8 cellular contexts compared by ENCODE assay signal in genomic region chr7:76356823-76357222, GRCh38. TPM values are rescaled to one million over a fixed set of nuclear protein-coding genes. Genes with fewer than 3 reads are reported as not detected.
DNase-seq lines count a peak whose midpoint lies in the region; ATAC-seq, FAIRE-seq and TF ChIP-seq lines count a peak whose summit lies in the region.

No MANE protein-coding gene starts in this region.

- H2AFZ ChIP-seq in keratinocyte (ENCODE audit: control insufficient read depth, low read length) = no peak overlapping the region

- H3K9me3 ChIP-seq in keratinocyte (ENCODE audit: control insufficient read depth, low read depth, low read length) (no peaks in the 10 kb centered on the region), suprapubic skin (no peaks in the 10 kb centered on the region)

- H3K4me1 ChIP-seq in keratinocyte (ENCODE audit: control insufficient read depth, extremely low read depth, insufficient read depth, low read length) = peaks cover 37% of the 10 kb centered on the region
- H3K4me1 ChIP-seq in suprapubic skin = peaks cover 48% of the 10 kb centered on the region

- DNase-seq in D341Med (ENCODE audit: low spot score) (peak; percentile 52), LNCaP clone FGC (ENCODE audit: low read depth) (peak; percentile 37), keratinocyte (ENCODE audit: low read depth, low spot score) (no peak), suprapubic skin (ENCODE audit: low spot score in 2 of 2) (no peak), HEK293T (ENCODE audit: extremely low spot score) (no peak), GM13976 (ENCODE audit: low spot score) (no peak)
- DNase-seq in activated T-helper 2 cell treated with anti-CD3 and anti-CD28 coated beads, Interferon-gamma antibody, Interleukin-2, Interleukin-4, amounts not matched to agents 10 μg/mL and 5 μg/mL and 100 μg/mL, durations not matched to agents 14 hours and 24 hours and 36 hours (ENCODE audit: low spot score) = no peak

- peak overlapping the region; percentile 85 for H3K4me2 ChIP-seq in keratinocyte (ENCODE audit: control insufficient read depth, extremely low read depth, insufficient read depth, low read depth, low read length)

- intact Hi-C loops in activated T-helper 2 cell treated with anti-CD3 and anti-CD28 coated beads, Interferon-gamma antibody, Interleukin-2, Interleukin-4, amounts not matched to agents 10 μg/mL and 5 μg/mL and 100 μg/mL, durations not matched to agents 14 hours and 24 hours and 36 hours (cut with micrococcal nuclease) = no loop called here

- FAIRE-seq in keratinocyte (lab: Jason Lieb, UNC) = no peak

- no peaks in the 10 kb centered on the region for H3K27me3 Mint-ChIP-seq in activated T-helper 2 cell treated with anti-CD3 and anti-CD28 coated beads, Interferon-gamma antibody, Interleukin-2, Interleukin-4, amounts not matched to agents 10 μg/mL and 5 μg/mL and 100 μg/mL, durations not matched to agents 14 hours and 24 hours and 36 hours (ENCODE audit: low read depth)

- peaks cover 48% of the 10 kb centered on the region for H3K36me3 Mint-ChIP-seq in activated T-helper 2 cell treated with anti-CD3 and anti-CD28 coated beads, Interferon-gamma antibody, Interleukin-2, Interleukin-4, amounts not matched to agents 10 μg/mL and 5 μg/mL and 100 μg/mL, durations not matched to agents 14 hours and 24 hours and 36 hours (ENCODE audit: low read depth)

- H3K27ac ChIP-seq in keratinocyte (ENCODE audit: control insufficient read depth, insufficient read depth, low read length) (peak overlapping the region; percentile 87), suprapubic skin (peak overlapping the region; percentile 98)

- H3K9ac ChIP-seq in keratinocyte (ENCODE audit: control insufficient read depth, extremely low read depth, insufficient read depth, low read length) = peak overlapping the region; percentile 99

- WGBS in suprapubic skin = 37% methylated on average over 6 of the region's 6 CpGs

- ATAC-seq in HG02981 (IDR thresholded peaks at IDR 0.05; ENCODE audit: unreplicated experiment) = no peak

- in situ Hi-C loops in GM13976 (cut with MboI; ENCODE audit: low sequenced_read_pairs, unreplicated experiment) = no loop called here

- H3K4me3 ChIP-seq in LNCaP clone FGC (ENCODE audit: low read depth, low read length) (peak overlapping the region; percentile 84), keratinocyte (ENCODE audit: control insufficient read depth in 2 of 3, extremely low read depth in 1 of 3, insufficient read depth in 2 of 3, low read depth in 1 of 3, low read length in 3 of 3) (peak overlapping the region; percentile 96 to 100 (median 99)), suprapubic skin (peak overlapping the region; percentile 94)

- H3K4me1 Mint-ChIP-seq in activated T-helper 2 cell treated with anti-CD3 and anti-CD28 coated beads, Interferon-gamma antibody, Interleukin-2, Interleukin-4, amounts not matched to agents 10 μg/mL and 5 μg/mL and 100 μg/mL, durations not matched to agents 14 hours and 24 hours and 36 hours (ENCODE audit: low read depth) = peaks cover 44% of the 10 kb centered on the region

- peaks cover 7% of the 10 kb centered on the region for H3K9me1 ChIP-seq in keratinocyte (ENCODE audit: control insufficient read depth, extremely low read depth, insufficient read depth, low read length)

- H3K36me3 ChIP-seq in keratinocyte (ENCODE audit: control insufficient read depth in 2 of 2, extremely low read depth in 1 of 2, insufficient read depth in 2 of 2, low read length in 2 of 2) (peaks cover 8 to 36% of the 10 kb centered on the region in 2 experiments), suprapubic skin (no peaks in the 10 kb centered on the region)

- no peak for TF ChIP-seq EP300 in suprapubic skin (IDR thresholded peaks at IDR 0.05)

- TF ChIP-seq CTCF in LNCaP clone FGC (IDR thresholded peaks at IDR 0.05; ENCODE audit: control insufficient read depth, extremely low read depth, insufficient read depth) (0 out of 2 replicates have a peak, but pooled peaks have one; percentile 0), keratinocyte (optimal IDR thresholded peaks at IDR 0.05 in 1 of 3, IDR thresholded peaks at IDR 0.05 in 1 of 3, conservative IDR thresholded peaks at IDR 0.05 in 1 of 3; ENCODE audit: extremely low read depth in 1 of 3, insufficient read depth in 2 of 3, low read length in 3 of 3) (no peak), suprapubic skin (IDR thresholded peaks at IDR 0.05) (no peak), GM13976 (IDR thresholded peaks at IDR 0.05; ENCODE audit: borderline replicate concordance, control extremely low read depth, extremely low read depth, insufficient read depth, missing control alignments) (no peak)

- dilution Hi-C loops in keratinocyte (cut with MboI; ENCODE audit: extremely low pct_ligation_motif_present, low sequenced_read_pairs) = no loop called here

- no peaks in the 10 kb centered on the region for H3K9me3 Mint-ChIP-seq in activated T-helper 2 cell treated with anti-CD3 and anti-CD28 coated beads, Interferon-gamma antibody, Interleukin-2, Interleukin-4, amounts not matched to agents 10 μg/mL and 5 μg/mL and 100 μg/mL, durations not matched to agents 14 hours and 24 hours and 36 hours

- no peak for TF ChIP-seq POLR2A in suprapubic skin (IDR thresholded peaks at IDR 0.05)

- peaks cover 53% of the 10 kb centered on the region for H4K20me1 ChIP-seq in keratinocyte (ENCODE audit: control insufficient read depth, extremely low read depth, insufficient read depth, low read length)

- peak overlapping the region; percentile 55 for H3K27ac Mint-ChIP-seq in activated T-helper 2 cell treated with anti-CD3 and anti-CD28 coated beads, Interferon-gamma antibody, Interleukin-2, Interleukin-4, amounts not matched to agents 10 μg/mL and 5 μg/mL and 100 μg/mL, durations not matched to agents 14 hours and 24 hours and 36 hours

- POLR2A ChIA-PET in HEK293T (lab: Yijun Ruan, JAX) = interaction anchor here (2.0 kb wide), 1 partner anchor 38 kb away, joined by 7 read pairs; no protein-coding TSS in a partner anchor

- H3K27me3 ChIP-seq in keratinocyte (ENCODE audit: control insufficient read depth, extremely low read depth, insufficient read depth, low read length) (no peaks in the 10 kb centered on the region), suprapubic skin (no peaks in the 10 kb centered on the region)

- peak overlapping the region; percentile 98 for H3K4me3 Mint-ChIP-seq in activated T-helper 2 cell treated with anti-CD3 and anti-CD28 coated beads, Interferon-gamma antibody, Interleukin-2, Interleukin-4, amounts not matched to agents 10 μg/mL and 5 μg/mL and 100 μg/mL, durations not matched to agents 14 hours and 24 hours and 36 hours (ENCODE audit: low read depth)

- H3K79me2 ChIP-seq in keratinocyte (ENCODE audit: control insufficient read depth, insufficient read depth, low read length) = peaks cover 70% of the 10 kb centered on the region

- CTCF ChIA-PET in HEK293T (lab: Yijun Ruan, JAX) = no interaction called here

TF ChIP-seq in HEK293T, 16 proteins besides CTCF, POLR2A, EP300 and RAD21 (continues in another document):
- TF ChIP-seq HDGF (IDR thresholded peaks at IDR 0.05; ENCODE audit: borderline replicate concordance) (no peak), FOXK2 (IDR thresholded peaks at IDR 0.05) (no peak), L3MBTL2 (conservative IDR thresholded peaks at IDR 0.05) (no peak), LEF1 (IDR thresholded peaks at IDR 0.05; ENCODE audit: borderline replicate concordance) (no peak), SP1 (IDR thresholded peaks at IDR 0.05) (no peak), SUZ12 (IDR thresholded peaks at IDR 0.05) (no peak), ZNF384 (IDR thresholded peaks at IDR 0.05) (no peak), BHLHE40 (IDR thresholded peaks at IDR 0.05; ENCODE audit: borderline replicate concordance) (no peak), FOXA1 (IDR thresholded peaks at IDR 0.05) (no peak)

RNA-seq across cellular contexts. Expression of gene YWHAG, which starts 2.0 kb away (rescaled TPM):
- 184 and 189 TPM in 2 replicates for total RNA-seq in activated T-helper 2 cell treated with anti-CD3 and anti-CD28 coated beads, Interferon-gamma antibody, Interleukin-2, Interleukin-4, amounts not matched to agents 10 μg/mL and 5 μg/mL and 100 μg/mL, durations not matched to agents 14 hours and 24 hours and 36 hours
- polyA plus RNA-seq in keratinocyte = 88.1 to 130 TPM (median 116 TPM) in 3 replicates
- 55.4 TPM for polyA plus RNA-seq in keratinocyte (2011; ENCODE audit: low read depth)
- polyA plus RNA-seq in keratinocyte (2011; cell fraction: cytosol; rRNA removed) = 122 and 131 TPM in 2 replicates
- polyA plus RNA-seq in keratinocyte (2011; cell fraction: nucleus; rRNA removed) = 139 and 153 TPM in 2 replicates
- 142 and 228 TPM in 2 replicates for polyA plus RNA-seq in keratinocyte (2012; ENCODE audit: low replicate concordance)
- 96.6 to 165 TPM (median 132 TPM) in 3 replicates for polyA minus RNA-seq in keratinocyte
- 173 TPM for polyA minus RNA-seq in keratinocyte (2011; cell fraction: cytosol; rRNA and poly(A)+ RNA removed)
- 96.8 and 151 TPM in 2 replicates for polyA minus RNA-seq in keratinocyte (2011; cell fraction: nucleus; rRNA and poly(A)+ RNA removed)
- total RNA-seq in suprapubic skin = 10 to 100 TPM; 47.4 to 67.6 (median 65.8) TPM

RNA-seq across cellular contexts. Expression of gene SSC4D, which starts 52.7 kb away (rescaled TPM):
- total RNA-seq in activated T-helper 2 cell treated with anti-CD3 and anti-CD28 coated beads, Interferon-gamma antibody, Interleukin-2, Interleukin-4, amounts not matched to agents 10 μg/mL and 5 μg/mL and 100 μg/mL, durations not matched to agents 14 hours and 24 hours and 36 hours = 0.71 and 0.78 TPM in 2 replicates
- polyA plus RNA-seq in keratinocyte = 0.98 to 1.6 TPM (median 1.1 TPM) in 3 replicates
- polyA plus RNA-seq in keratinocyte (2011; ENCODE audit: low read depth) = not detected
- polyA plus RNA-seq in keratinocyte (2011; cell fraction: cytosol; rRNA removed) = 0.83 and 1.2 TPM in 2 replicates
- 1.6 and 2.0 TPM in 2 replicates for polyA plus RNA-seq in keratinocyte (2011; cell fraction: nucleus; rRNA removed)
- 0.76 and 0.88 TPM in 2 replicates for polyA plus RNA-seq in keratinocyte (2012; ENCODE audit: low replicate concordance)
- 0.13 to 0.73 TPM (median 0.48 TPM) in 3 replicates for polyA minus RNA-seq in keratinocyte
- polyA minus RNA-seq in keratinocyte (2011; cell fraction: cytosol; rRNA and poly(A)+ RNA removed) = not detected
- 0.39 and 0.53 TPM in 2 replicates for polyA minus RNA-seq in keratinocyte (2011; cell fraction: nucleus; rRNA and poly(A)+ RNA removed)
- total RNA-seq in suprapubic skin = under 1 TPM in 2 of 4 donors, not detected in 2; 0.42 to 0.95 TPM

RNA-seq across cellular contexts. Expression of gene HSPB1, which starts 54.4 kb away (rescaled TPM):
- 116 and 131 TPM in 2 replicates for total RNA-seq in activated T-helper 2 cell treated with anti-CD3 and anti-CD28 coated beads, Interferon-gamma antibody, Interleukin-2, Interleukin-4, amounts not matched to agents 10 μg/mL and 5 μg/mL and 100 μg/mL, durations not matched to agents 14 hours and 24 hours and 36 hours
- polyA plus RNA-seq in keratinocyte = 460 to 1,644 TPM (median 478 TPM) in 3 replicates
- polyA plus RNA-seq in keratinocyte (2011; ENCODE audit: low read depth) = 1,835 TPM
- 1,014 and 2,934 TPM in 2 replicates for polyA plus RNA-seq in keratinocyte (2011; cell fraction: cytosol; rRNA removed)
- polyA plus RNA-seq in keratinocyte (2011; cell fraction: nucleus; rRNA removed) = 815 and 1,237 TPM in 2 replicates
- 1,130 and 7,717 TPM in 2 replicates for polyA plus RNA-seq in keratinocyte (2012; ENCODE audit: low replicate concordance)
- 147 to 577 TPM (median 569 TPM) in 3 replicates for polyA minus RNA-seq in keratinocyte
- 2,222 TPM for polyA minus RNA-seq in keratinocyte (2011; cell fraction: cytosol; rRNA and poly(A)+ RNA removed)
- polyA minus RNA-seq in keratinocyte (2011; cell fraction: nucleus; rRNA and poly(A)+ RNA removed) = 585 and 748 TPM in 2 replicates
- 1,000 to 10,000 TPM in 3 of 4 donors, 100 to 1,000 TPM in 1; 981 to 2,288 (median 2,045) TPM for total RNA-seq in suprapubic skin

Comparison
In these comparisons a context has a peak if more than half of its experiments do, and no peak if none do; other contexts are left out.
1. DNase-seq: peak in D341Med (single experiment) and LNCaP clone FGC (single experiment); none in activated T-helper 2 cell treated with anti-CD3 and anti-CD28 coated beads, Interferon-gamma antibody, Interleukin-2, Interleukin-4, amounts not matched to agents 10 μg/mL and 5 μg/mL and 100 μg/mL, durations not matched to agents 14 hours and 24 hours and 36 hours (single experiment), keratinocyte (single experiment), suprapubic skin (0 of 2), HEK293T (single experiment) and GM13976 (single experiment).
2. Peak in every context shown above with its lines, with median percentiles within 50 percentile points of each other: H3K4me3 ChIP-seq.